In the genomic region with DNA sequence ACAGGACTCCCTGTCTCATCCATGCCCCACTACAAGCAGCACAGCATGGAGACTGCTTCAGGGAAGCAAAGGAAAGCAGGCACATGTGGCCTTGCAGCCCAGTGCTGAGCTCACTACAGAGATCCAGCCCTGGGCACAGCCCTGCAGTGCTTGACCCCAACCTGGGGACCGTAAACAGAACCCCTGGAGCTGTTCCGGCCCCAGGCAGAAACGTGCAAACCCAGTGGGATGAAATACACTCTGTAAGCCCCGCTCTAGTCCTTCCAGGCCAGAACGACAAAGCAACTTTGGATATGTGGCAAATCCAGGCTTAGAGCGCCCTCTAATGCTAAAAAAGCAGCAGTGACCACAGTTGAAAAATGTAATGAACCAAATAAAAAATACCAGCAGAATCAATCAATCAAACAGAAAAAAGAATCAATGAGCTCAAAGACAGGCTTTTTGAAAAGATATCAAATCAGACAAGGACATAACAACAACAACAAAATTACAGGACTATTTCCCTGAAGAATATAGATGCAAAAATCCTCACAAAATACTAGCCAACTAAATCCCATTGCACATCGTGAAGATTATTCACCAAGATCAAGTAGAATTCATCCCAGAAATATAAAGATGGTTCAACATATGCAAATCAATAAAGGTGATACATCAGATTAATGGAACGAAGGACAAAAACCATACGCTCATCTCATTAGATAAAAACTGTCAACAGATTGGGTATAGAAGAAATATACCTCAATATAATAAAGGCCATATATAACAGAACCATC, we compare ENCODE assay signal across 1 cellular context.
TF ChIP-seq lines count a peak whose summit lies in the region.

No MANE protein-coding gene starts in this region.

TF ChIP-seq in A549, 52 proteins besides CTCF, POLR2A, EP300 and RAD21 (continued from another document):
- TF ChIP-seq, protein P1, sequence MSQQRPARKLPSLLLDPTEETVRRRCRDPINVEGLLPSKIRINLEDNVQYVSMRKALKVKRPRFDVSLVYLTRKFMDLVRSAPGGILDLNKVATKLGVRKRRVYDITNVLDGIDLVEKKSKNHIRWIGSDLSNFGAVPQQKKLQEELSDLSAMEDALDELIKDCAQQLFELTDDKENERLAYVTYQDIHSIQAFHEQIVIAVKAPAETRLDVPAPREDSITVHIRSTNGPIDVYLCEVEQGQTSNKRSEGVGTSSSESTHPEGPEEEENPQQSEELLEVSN (IDR thresholded peaks at IDR 0.05; ENCODE audit: borderline replicate concordance, low read depth): no peak
- TF ChIP-seq ZFP36 (IDR thresholded peaks at IDR 0.05; ENCODE audit: borderline replicate concordance, partially characterized antibody) (no peak), FOXS1 (CRISPR knock-in tag; IDR thresholded peaks at IDR 0.05) (no peak), MAZ (IDR thresholded peaks at IDR 0.05; ENCODE audit: borderline replicate concordance, low read depth, low read length) (no peak)
- TF ChIP-seq, protein P2, sequence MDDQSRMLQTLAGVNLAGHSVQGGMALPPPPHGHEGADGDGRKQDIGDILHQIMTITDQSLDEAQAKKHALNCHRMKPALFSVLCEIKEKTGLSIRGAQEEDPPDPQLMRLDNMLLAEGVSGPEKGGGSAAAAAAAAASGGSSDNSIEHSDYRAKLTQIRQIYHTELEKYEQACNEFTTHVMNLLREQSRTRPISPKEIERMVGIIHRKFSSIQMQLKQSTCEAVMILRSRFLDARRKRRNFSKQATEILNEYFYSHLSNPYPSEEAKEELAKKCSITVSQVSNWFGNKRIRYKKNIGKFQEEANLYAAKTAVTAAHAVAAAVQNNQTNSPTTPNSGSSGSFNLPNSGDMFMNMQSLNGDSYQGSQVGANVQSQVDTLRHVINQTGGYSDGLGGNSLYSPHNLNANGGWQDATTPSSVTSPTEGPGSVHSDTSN (IDR thresholded peaks at IDR 0.05): no peak
- TF ChIP-seq, protein P3, sequence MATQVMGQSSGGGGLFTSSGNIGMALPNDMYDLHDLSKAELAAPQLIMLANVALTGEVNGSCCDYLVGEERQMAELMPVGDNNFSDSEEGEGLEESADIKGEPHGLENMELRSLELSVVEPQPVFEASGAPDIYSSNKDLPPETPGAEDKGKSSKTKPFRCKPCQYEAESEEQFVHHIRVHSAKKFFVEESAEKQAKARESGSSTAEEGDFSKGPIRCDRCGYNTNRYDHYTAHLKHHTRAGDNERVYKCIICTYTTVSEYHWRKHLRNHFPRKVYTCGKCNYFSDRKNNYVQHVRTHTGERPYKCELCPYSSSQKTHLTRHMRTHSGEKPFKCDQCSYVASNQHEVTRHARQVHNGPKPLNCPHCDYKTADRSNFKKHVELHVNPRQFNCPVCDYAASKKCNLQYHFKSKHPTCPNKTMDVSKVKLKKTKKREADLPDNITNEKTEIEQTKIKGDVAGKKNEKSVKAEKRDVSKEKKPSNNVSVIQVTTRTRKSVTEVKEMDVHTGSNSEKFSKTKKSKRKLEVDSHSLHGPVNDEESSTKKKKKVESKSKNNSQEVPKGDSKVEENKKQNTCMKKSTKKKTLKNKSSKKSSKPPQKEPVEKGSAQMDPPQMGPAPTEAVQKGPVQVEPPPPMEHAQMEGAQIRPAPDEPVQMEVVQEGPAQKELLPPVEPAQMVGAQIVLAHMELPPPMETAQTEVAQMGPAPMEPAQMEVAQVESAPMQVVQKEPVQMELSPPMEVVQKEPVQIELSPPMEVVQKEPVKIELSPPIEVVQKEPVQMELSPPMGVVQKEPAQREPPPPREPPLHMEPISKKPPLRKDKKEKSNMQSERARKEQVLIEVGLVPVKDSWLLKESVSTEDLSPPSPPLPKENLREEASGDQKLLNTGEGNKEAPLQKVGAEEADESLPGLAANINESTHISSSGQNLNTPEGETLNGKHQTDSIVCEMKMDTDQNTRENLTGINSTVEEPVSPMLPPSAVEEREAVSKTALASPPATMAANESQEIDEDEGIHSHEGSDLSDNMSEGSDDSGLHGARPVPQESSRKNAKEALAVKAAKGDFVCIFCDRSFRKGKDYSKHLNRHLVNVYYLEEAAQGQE (IDR thresholded peaks at IDR 0.05): no peak
- TF ChIP-seq, protein P4, sequence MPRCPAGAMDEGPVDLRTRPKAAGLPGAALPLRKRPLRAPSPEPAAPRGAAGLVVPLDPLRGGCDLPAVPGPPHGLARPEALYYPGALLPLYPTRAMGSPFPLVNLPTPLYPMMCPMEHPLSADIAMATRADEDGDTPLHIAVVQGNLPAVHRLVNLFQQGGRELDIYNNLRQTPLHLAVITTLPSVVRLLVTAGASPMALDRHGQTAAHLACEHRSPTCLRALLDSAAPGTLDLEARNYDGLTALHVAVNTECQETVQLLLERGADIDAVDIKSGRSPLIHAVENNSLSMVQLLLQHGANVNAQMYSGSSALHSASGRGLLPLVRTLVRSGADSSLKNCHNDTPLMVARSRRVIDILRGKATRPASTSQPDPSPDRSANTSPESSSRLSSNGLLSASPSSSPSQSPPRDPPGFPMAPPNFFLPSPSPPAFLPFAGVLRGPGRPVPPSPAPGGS (IDR thresholded peaks at IDR 0.05): no peak
- TF ChIP-seq, protein P5, sequence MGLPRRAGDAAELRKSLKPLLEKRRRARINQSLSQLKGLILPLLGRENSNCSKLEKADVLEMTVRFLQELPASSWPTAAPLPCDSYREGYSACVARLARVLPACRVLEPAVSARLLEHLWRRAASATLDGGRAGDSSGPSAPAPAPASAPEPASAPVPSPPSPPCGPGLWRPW (IDR thresholded peaks at IDR 0.05): no peak
TF ChIP-seq in A549: peak in this region for 0.
